In genomic region chr19:42028304-42029216, GRCh38 we compare ENCODE assay signal across 8 cellular contexts. TPM values are rescaled to one million over a fixed set of nuclear protein-coding genes. Genes with fewer than 3 reads are reported as not detected.
DNase-seq lines count a peak whose midpoint lies in the region; ATAC-seq and TF ChIP-seq lines count a peak whose summit lies in the region.

No MANE protein-coding gene starts in this region.

- DNase-seq in HT1080 (ENCODE audit: low read depth) (peak; percentile 33), GM03348 (ENCODE audit: low spot score) (no peak)
- DNase-seq in activated CD4-positive, alpha-beta memory T cell treated with anti-CD3 and anti-CD28 coated beads for 36 hours = peak; percentile 64

- no peak overlapping the region for H3K27ac ChIP-seq in C4-2B

- CTCF ChIA-PET in activated CD4-positive, alpha-beta memory T cell treated with anti-CD3 and anti-CD28 coated beads for 36 hours (lab: Charles Lee) = interaction anchor here (0.6 to 2.3 kb wide), 12 partner anchors 10 to 234 kb away, joined by 3 to 8 read pairs (median 4); partner anchors contain the start of genes RABAC1 and ZNF574

- peaks cover 11% of the 10 kb centered on the region for H3K27me3 Mint-ChIP-seq in activated CD4-positive, alpha-beta memory T cell treated with anti-CD3 and anti-CD28 coated beads for 36 hours

- ATAC-seq in HG02884 (IDR thresholded peaks at IDR 0.05; ENCODE audit: unreplicated experiment) = no peak
- ATAC-seq in HG03439 (IDR thresholded peaks at IDR 0.05; ENCODE audit: unreplicated experiment) = no peak
- ATAC-seq in HG03196 (IDR thresholded peaks at IDR 0.05; ENCODE audit: unreplicated experiment) = no peak

- H3K4me3 Mint-ChIP-seq in activated CD4-positive, alpha-beta memory T cell treated with anti-CD3 and anti-CD28 coated beads for 36 hours = no peak overlapping the region

- H3K4me3 ChIP-seq in iPS-18c (ENCODE audit: insufficient read depth, low read depth, low read length) = peak overlapping the region; percentile 32

- H3K36me3 Mint-ChIP-seq in activated CD4-positive, alpha-beta memory T cell treated with anti-CD3 and anti-CD28 coated beads for 36 hours = no peaks in the 10 kb centered on the region

- no peaks in the 10 kb centered on the region for H3K9me3 ChIP-seq in iPS-18c (ENCODE audit: control insufficient read depth, insufficient read depth, low read length)

- no peaks in the 10 kb centered on the region for H3K4me1 Mint-ChIP-seq in activated CD4-positive, alpha-beta memory T cell treated with anti-CD3 and anti-CD28 coated beads for 36 hours (ENCODE audit: low read depth)

- H3K27ac Mint-ChIP-seq in activated CD4-positive, alpha-beta memory T cell treated with anti-CD3 and anti-CD28 coated beads for 36 hours = no peak overlapping the region

- H3K9me3 Mint-ChIP-seq in activated CD4-positive, alpha-beta memory T cell treated with anti-CD3 and anti-CD28 coated beads for 36 hours = no peaks in the 10 kb centered on the region

- POLR2A ChIA-PET in activated CD4-positive, alpha-beta memory T cell treated with anti-CD3 and anti-CD28 coated beads for 36 hours (lab: Charles Lee) = no interaction called here

- intact Hi-C loops in activated CD4-positive, alpha-beta memory T cell treated with anti-CD3 and anti-CD28 coated beads for 36 hours (cut with micrococcal nuclease) = no loop called here

- TF ChIP-seq CTCF in C4-2B (conservative IDR thresholded peaks at IDR 0.05) = peak; percentile 65

RNA-seq across cellular contexts. Expression of gene ATP1A3, which starts 34.5 kb away (rescaled TPM):
- 0.03 and 0.13 TPM in 2 replicates for total RNA-seq in HT1080 (2014; rRNA removed; shearing (Covaris generic))
- 0.14 TPM in 2 replicates for polyA plus RNA-seq in HT1080 (2015; cell fraction: cytosol; rRNA removed)
- polyA plus RNA-seq in HT1080 (2015; cell fraction: nucleus; rRNA removed) = 0.06 TPM in 1 of 2 replicates, not detected in the other
- under 1 TPM; 0.64 to 0.85 TPM for total RNA-seq in activated CD4-positive, alpha-beta memory T cell treated with anti-CD3 and anti-CD28 coated beads for 36 hours

RNA-seq across cellular contexts. Expression of gene GRIK5, which starts 41.4 kb away (rescaled TPM):
- total RNA-seq in HT1080 (2014; rRNA removed; shearing (Covaris generic)) = not detected in 2 replicates
- polyA plus RNA-seq in HT1080 (2015; cell fraction: cytosol; rRNA removed) = 0.02 and 0.05 TPM in 2 replicates
- 0.28 and 2.2 TPM in 2 replicates for polyA plus RNA-seq in HT1080 (2015; cell fraction: nucleus; rRNA removed)
- under 1 TPM; 0.73 to 0.90 TPM for total RNA-seq in activated CD4-positive, alpha-beta memory T cell treated with anti-CD3 and anti-CD28 coated beads for 36 hours

RNA-seq across cellular contexts. Expression of gene ZNF574, which starts 47.4 kb away (rescaled TPM):
- total RNA-seq in HT1080 (2014; rRNA removed; shearing (Covaris generic)) = 26.9 and 37.8 TPM in 2 replicates
- polyA plus RNA-seq in HT1080 (2015; cell fraction: cytosol; rRNA removed) = 13.5 and 16.6 TPM in 2 replicates
- polyA plus RNA-seq in HT1080 (2015; cell fraction: nucleus; rRNA removed) = 25.1 and 27.5 TPM in 2 replicates
- 10 to 100 TPM; 12.2 to 13.2 TPM for total RNA-seq in activated CD4-positive, alpha-beta memory T cell treated with anti-CD3 and anti-CD28 coated beads for 36 hours
